Comparison of ENCODE assay signal across 1 cellular context in the genomic region with DNA sequence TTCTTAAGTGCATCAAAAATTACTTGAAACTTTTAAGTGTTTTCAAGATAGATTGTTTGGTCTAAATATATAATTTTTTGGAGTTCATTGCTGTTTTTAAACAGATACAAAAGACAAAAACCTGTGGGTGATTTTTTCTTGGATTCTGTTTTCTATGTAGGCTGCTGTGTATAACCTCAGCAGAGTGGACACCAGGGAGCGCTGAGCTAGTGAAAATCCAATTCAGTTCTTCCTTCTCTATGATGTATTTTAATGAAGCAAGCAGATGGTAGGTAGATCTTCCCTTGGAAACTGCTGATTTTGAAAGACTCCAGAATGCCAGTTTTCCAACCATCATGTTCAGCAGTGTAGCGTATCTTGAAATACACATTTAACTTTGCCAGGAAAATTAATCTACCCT.
TF ChIP-seq lines count a peak whose summit lies in the region.

No MANE protein-coding gene starts in this region.

TF ChIP-seq in GM23338, 12 proteins besides CTCF, POLR2A, EP300 and RAD21 (continued from another document):
- TF ChIP-seq POLR2AphosphoS5 (IDR thresholded peaks at IDR 0.05; ENCODE audit: low read depth) = no peak
- no peak for TF ChIP-seq EZH2 (IDR thresholded peaks at IDR 0.05; ENCODE audit: low read depth, unreplicated experiment)
